Comparison of ENCODE assay signal across 8 cellular contexts in the genomic region with DNA sequence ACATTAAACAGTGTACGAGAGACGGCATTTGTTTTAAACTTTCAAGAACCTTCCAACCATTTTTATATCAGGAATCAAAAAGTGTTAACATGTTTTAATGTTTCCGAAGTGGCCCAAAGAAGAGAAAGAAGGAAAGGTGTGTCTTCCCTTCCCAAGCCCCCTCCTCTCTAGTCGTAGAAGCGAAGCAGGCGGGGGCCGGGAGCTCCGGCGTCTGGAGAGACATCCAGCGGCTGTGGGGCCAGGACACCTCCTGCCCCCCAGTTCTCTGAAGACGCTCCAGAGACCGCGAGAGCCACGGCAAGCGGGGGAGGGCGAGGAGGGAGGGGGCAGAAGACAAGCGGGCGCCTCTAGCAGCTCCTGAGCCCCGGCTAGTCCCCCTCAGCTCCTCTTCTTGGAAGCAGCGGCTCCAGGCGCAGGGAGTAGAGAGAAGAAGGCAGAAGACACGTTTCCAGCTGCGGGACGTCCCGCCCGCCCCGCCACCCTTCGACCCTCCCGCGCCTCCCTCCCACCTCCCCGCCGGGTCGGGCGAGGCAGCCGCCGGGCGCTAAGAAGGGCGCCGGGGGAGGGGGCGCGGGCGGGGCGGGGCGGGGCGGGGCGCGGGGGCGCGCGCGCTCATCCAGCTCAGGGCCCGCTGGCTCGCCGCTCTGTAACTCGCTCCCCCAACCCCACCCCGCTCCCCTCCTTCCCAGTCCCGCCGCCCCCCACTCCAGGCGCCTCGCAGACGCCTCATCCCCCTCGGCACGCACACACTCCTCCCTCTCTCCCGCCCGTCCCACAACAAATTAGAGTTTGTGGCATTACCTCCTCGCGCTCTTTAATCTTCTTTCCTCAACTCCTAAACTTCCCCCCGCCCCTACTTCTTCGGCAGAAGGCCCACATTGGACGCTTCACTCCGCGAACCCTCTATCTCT. TPM values are rescaled to one million over a fixed set of nuclear protein-coding genes. Genes with fewer than 3 reads are reported as not detected.
DNase-seq lines count a peak whose midpoint lies in the region; TF ChIP-seq lines count a peak whose summit lies in the region.

A gene (minus strand): TSS at position 871 of the 911 bp plus-strand sequence.

- no peaks in the 10 kb centered on the region for H3K36me3 ChIP-seq in MG63

- no peaks in the 10 kb centered on the region for H3K9me3 ChIP-seq in MG63

- no peak for TF ChIP-seq CTCF in retinal pigment epithelial cell (conservative IDR thresholded peaks at IDR 0.05; ENCODE audit: low read depth, low read length)

- peak within 1 kb of the TSS; percentile 92 for H3K4me3 ChIP-seq in MG63
- H3K4me3 ChIP-seq in retinal pigment epithelial cell (ENCODE audit: low read length): peak within 1 kb of the TSS; percentile 71

- DNase-seq in G401 (ENCODE audit: low spot score) (peak; percentile 45), H4 (ENCODE audit: low spot score) (peak; percentile 60), MG63 (peak; percentile 87), T-helper 2 cell (peak in 4 of 5 experiments; percentile 54 to 88 (median 64)), anterior cingulate cortex (lab: John Stamatoyannopoulos, UW) (peak in 49 of 58 donors; percentile 8 to 92 (median 58)), hepatic stellate cell (ENCODE audit: low spot score) (peak; percentile 95), retinal pigment epithelial cell (ENCODE audit: low read depth) (peak; percentile 31), DMS153 (lab: John Stamatoyannopoulos, UW) (no peak)

- no peaks in the 10 kb centered on the region for H3K27me3 ChIP-seq in MG63

- in situ Hi-C loops in G401 (cut with HindIII; ENCODE audit: low sequenced_read_pairs): no loop called here

RNA-seq across cellular contexts. Expression of the gene that starts here (rescaled TPM):
- 0.10 and 0.74 TPM in 2 replicates for total RNA-seq in G401 (2014; rRNA removed; shearing (Covaris generic))
- total RNA-seq in H4 (2014; rRNA removed; shearing (Covaris generic)): 4.9 and 5.1 TPM in 2 replicates
- total RNA-seq in MG63 (2014; rRNA removed; shearing (Covaris generic); ENCODE audit: low replicate concordance): 0.54 and 6.5 TPM in 2 replicates

Comparison
In these comparisons a context has a peak if more than half of its experiments do, and no peak if none do; other contexts are left out.
1. Peak in DNase-seq in G401; RNA of the gene not detected or under 1 TPM.